In genomic region chr17:40068584-40068916, GRCh38 we compare ENCODE assay signal across 9 cellular contexts. TPM values are rescaled to one million over a fixed set of nuclear protein-coding genes. Genes with fewer than 3 reads are reported as not detected.
DNase-seq lines count a peak whose midpoint lies in the region; ATAC-seq and TF ChIP-seq lines count a peak whose summit lies in the region.
"Had no signal": no experiment of that assay in that cellular context is flagged by ENCODE, and none has a peak within 500 bp of the region (broad histone marks: within the 10 kb centered on the region; RNA-seq: fewer than 3 reads in every experiment).

No MANE protein-coding gene starts in this region.

- no peaks in the 10 kb centered on the region for H3K36me3 Mint-ChIP-seq in activated T-cell treated with anti-CD3 and anti-CD28 coated beads, Interleukin-2, amount 50 U/mL, for 4 hours (ENCODE audit: insufficient read depth)

- no peak for DNase-seq in activated T-cell treated with anti-CD3 and anti-CD28 coated beads, Interleukin-2, amount 50 U/mL, for 4 hours
- DNase-seq in activated T-cell treated with anti-CD3 and anti-CD28 coated beads for 4 hours (no peak), lower lobe of right lung (no peak), thyroid gland (no peak), KBM-7 (no peak)

- H3K4me1 Mint-ChIP-seq in activated T-cell treated with anti-CD3 and anti-CD28 coated beads, Interleukin-2, amount 50 U/mL, for 4 hours (ENCODE audit: low read depth), result peaks cover 82% of the 10 kb centered on the region

- H3K4me1 ChIP-seq in lower lobe of right lung (peaks cover 95% of the 10 kb centered on the region), thyroid gland (peaks cover 83 to 89% of the 10 kb centered on the region in 2 donors)

- H3K9me3 Mint-ChIP-seq in activated T-cell treated with anti-CD3 and anti-CD28 coated beads, Interleukin-2, amount 50 U/mL, for 4 hours, result no peaks in the 10 kb centered on the region

- in situ Hi-C loops in KBM-7 (cut with MboI; ENCODE audit: low pct_unique_long_range_greater_than_20kb, low sequenced_read_pairs), result no loop called here

- intact Hi-C loops in lower lobe of right lung (cut with DNase I) (no loop called here), thyroid gland (cut with DNase I) (loop anchor here (10.0 kb wide), 1 partner anchor 96 kb away; no protein-coding TSS in a partner anchor)

- H3K9me3 ChIP-seq in lower lobe of right lung (no peaks in the 10 kb centered on the region), thyroid gland (no peaks in the 10 kb centered on the region)

- H3K36me3 ChIP-seq in lower lobe of right lung, result no peaks in the 10 kb centered on the region
- H3K36me3 ChIP-seq in thyroid gland, result no peaks in the 10 kb centered on the region

- peak in 1 of 2 donors; percentile 31 for ATAC-seq in activated T-cell treated with anti-CD3 and anti-CD28 coated beads, Interleukin-2, amount 50 U/mL, for 4 hours
- ATAC-seq in lower lobe of right lung (no peak), HG03108 (IDR thresholded peaks at IDR 0.05; ENCODE audit: unreplicated experiment) (no peak), GM18861 (IDR thresholded peaks at IDR 0.05; ENCODE audit: unreplicated experiment) (no peak)

- H3K27me3 Mint-ChIP-seq in activated T-cell treated with anti-CD3 and anti-CD28 coated beads, Interleukin-2, amount 50 U/mL, for 4 hours (ENCODE audit: low read depth), result no peaks in the 10 kb centered on the region

- TF ChIP-seq CTCF in lower lobe of right lung (IDR thresholded peaks at IDR 0.05) (no peak), thyroid gland (IDR thresholded peaks at IDR 0.05) (no peak)

- WGBS in thyroid gland, 2 donors, result 7 to 15% methylated on average over 5 of the region's 5 CpGs

- H3K27ac ChIP-seq in angular gyrus (ENCODE audit: low read depth, low read length), result peak overlapping the region; percentile 99
- H3K27ac ChIP-seq in lower lobe of right lung, result peak overlapping the region; percentile 70
- H3K27ac ChIP-seq in thyroid gland, result peak overlapping the region; percentile 92 to 94 (median 93)

- no peak for TF ChIP-seq POLR2A in thyroid gland (IDR thresholded peaks at IDR 0.05)

- H3K27me3 ChIP-seq in lower lobe of right lung (ENCODE audit: low read depth), result no peaks in the 10 kb centered on the region
- no peaks in the 10 kb centered on the region for H3K27me3 ChIP-seq in thyroid gland

- H3K4me3 ChIP-seq in lower lobe of right lung (peak overlapping the region; percentile 39), thyroid gland (replicated peaks in 1 of 3) (no peak overlapping the region)

- H3K4me3 Mint-ChIP-seq in activated T-cell treated with anti-CD3 and anti-CD28 coated beads, Interleukin-2, amount 50 U/mL, for 4 hours, result peak overlapping the region; percentile 80

RNA-seq across cellular contexts. Expression of gene THRA, which starts 5.8 kb away (rescaled TPM):
- total RNA-seq in activated T-cell treated with anti-CD3 and anti-CD28 coated beads, Interleukin-2, amount 50 U/mL, for 4 hours, result 10 to 100 TPM in 2 of 3 donors, 1 to 10 TPM in 1; 6.6 to 12.4 (median 10.3) TPM
- 50.1 TPM for total RNA-seq in lower lobe of right lung
- total RNA-seq in thyroid gland, result 10 to 100 TPM; 34.0 to 52.9 (median 44.8) TPM

RNA-seq across cellular contexts. Expression of gene MED24, which starts 14.3 kb away (rescaled TPM):
- total RNA-seq in activated T-cell treated with anti-CD3 and anti-CD28 coated beads, Interleukin-2, amount 50 U/mL, for 4 hours, result 100 to 1,000 TPM; 133 to 140 (median 134) TPM
- total RNA-seq in lower lobe of right lung, result 59.6 TPM
- total RNA-seq in thyroid gland, result 10 to 100 TPM; 37.1 to 68.4 (median 56.6) TPM

RNA-seq across cellular contexts. Expression of gene NR1D1, which starts 31.8 kb away (rescaled TPM):
- total RNA-seq in activated T-cell treated with anti-CD3 and anti-CD28 coated beads, Interleukin-2, amount 50 U/mL, for 4 hours, result 10 to 100 TPM; 12.6 to 16.0 (median 13.7) TPM
- total RNA-seq in lower lobe of right lung (20.1 TPM), thyroid gland (1 to 10 TPM; 3.4 to 9.9 (median 5.1) TPM)

RNA-seq across cellular contexts. Expression of gene MSL1, which starts 53.2 kb away (rescaled TPM):
- total RNA-seq in activated T-cell treated with anti-CD3 and anti-CD28 coated beads, Interleukin-2, amount 50 U/mL, for 4 hours, result 10 to 100 TPM; 63.3 to 68.5 (median 64.1) TPM
- total RNA-seq in lower lobe of right lung (97.7 TPM), thyroid gland (100 to 1,000 TPM in 1 of 4 donors, 10 to 100 TPM in 3; 69.9 to 101 (median 80.4) TPM)

RNA-seq across cellular contexts. Expression of gene CSF3, which starts 53.3 kb away (rescaled TPM):
- not detected for total RNA-seq in activated T-cell treated with anti-CD3 and anti-CD28 coated beads, Interleukin-2, amount 50 U/mL, for 4 hours
- total RNA-seq in lower lobe of right lung (1.9 TPM), thyroid gland (not detected)
- total RNA-seq: renal cortical epithelial cell had no signal
